ENCODE assay signal across 13 cellular contexts in genomic region chr4:147137280-147137679, GRCh38.
"Had no signal": no experiment of that assay in that cellular context is flagged by ENCODE, and none has a peak within 500 bp of the region (broad histone marks: within the 10 kb centered on the region; RNA-seq: fewer than 3 reads in every experiment).

No MANE protein-coding gene starts in this region.

- H3K4me1 Mint-ChIP-seq: activated CD4-positive, alpha-beta T cell treated with anti-CD3 and anti-CD28 coated beads, Interleukin-2, amount 10 ng/mL, durations not matched to agents 7 days and 5 days; activated naive CD8-positive, alpha-beta T cell treated with anti-CD3 and anti-CD28 coated beads, Interleukin-2, amount 50 U/mL, for 24 hours; naive thymus-derived CD8-positive, alpha-beta T cell; stimulated activated memory B cell treated with anti-CD40 and anti-IgM and Interleukin-4, amounts not matched to agents 10 μg/mL and 1 μg/mL and 100 μg/mL, for 72 hours had no signal

- H3K4me3 Mint-ChIP-seq: activated CD4-positive, alpha-beta T cell treated with anti-CD3 and anti-CD28 coated beads, Interleukin-2, amount 10 ng/mL, durations not matched to agents 7 days and 5 days; activated naive CD8-positive, alpha-beta T cell treated with anti-CD3 and anti-CD28 coated beads, Interleukin-2, amount 50 U/mL, for 24 hours; naive thymus-derived CD8-positive, alpha-beta T cell; stimulated activated memory B cell treated with anti-CD40 and anti-IgM and Interleukin-4, amounts not matched to agents 10 μg/mL and 1 μg/mL and 100 μg/mL, for 72 hours; T-helper 2 cell treated with Interferon-gamma antibody and Interleukin-4, amounts not matched to agents 5 μg/mL and 100 μg/mL, for 36 hours had no signal

- H3K36me3 ChIP-seq: prostate gland, tibial nerve had no signal

- H3K36me3 Mint-ChIP-seq: naive thymus-derived CD8-positive, alpha-beta T cell; stimulated activated memory B cell treated with anti-CD40 and anti-IgM and Interleukin-4, amounts not matched to agents 10 μg/mL and 1 μg/mL and 100 μg/mL, for 72 hours had no signal

- H3K9me3 Mint-ChIP-seq: activated CD4-positive, alpha-beta T cell treated with anti-CD3 and anti-CD28 coated beads, Interleukin-2, amount 10 ng/mL, durations not matched to agents 7 days and 5 days; activated naive CD8-positive, alpha-beta T cell treated with anti-CD3 and anti-CD28 coated beads, Interleukin-2, amount 50 U/mL, for 24 hours; naive thymus-derived CD8-positive, alpha-beta T cell; stimulated activated memory B cell treated with anti-CD40 and anti-IgM and Interleukin-4, amounts not matched to agents 10 μg/mL and 1 μg/mL and 100 μg/mL, for 72 hours; T-helper 2 cell treated with Interferon-gamma antibody and Interleukin-4, amounts not matched to agents 5 μg/mL and 100 μg/mL, for 36 hours had no signal

- ATAC-seq: activated naive CD8-positive, alpha-beta T cell treated with anti-CD3 and anti-CD28 coated beads, Interleukin-2, amount 50 U/mL, for 24 hours; naive thymus-derived CD8-positive, alpha-beta T cell had no signal

- H3K9me3 ChIP-seq: prostate gland, tibial nerve had no signal

- DNase-seq: activated CD4-positive, alpha-beta T cell treated with anti-CD3 and anti-CD28 coated beads, Interleukin-2, amount 10 ng/mL, durations not matched to agents 7 days and 5 days; activated CD8-positive, alpha-beta memory T cell treated with anti-CD3 and anti-CD28 coated beads, Interleukin-2, amount 50 U/mL, for 48 hours; activated naive CD4-positive, alpha-beta T cell treated with Interleukin-2 at 50 U/mL for 16 hours; activated naive CD8-positive, alpha-beta T cell treated with anti-CD3 and anti-CD28 coated beads, Interleukin-2, amount 50 U/mL, for 24 hours; aorta; hippocampal formation; naive thymus-derived CD8-positive, alpha-beta T cell had no signal

- FAIRE-seq: bronchial epithelial cell, endometrium had no signal

- H3K27me3 ChIP-seq: tibial nerve had no signal

- H3K4me3 ChIP-seq: prostate gland, tibial nerve had no signal

- H3K4me1 ChIP-seq: prostate gland had no signal

- H3K27ac ChIP-seq: prostate gland had no signal

- H3K27ac Mint-ChIP-seq: activated CD4-positive, alpha-beta T cell treated with anti-CD3 and anti-CD28 coated beads, Interleukin-2, amount 10 ng/mL, durations not matched to agents 7 days and 5 days; activated naive CD8-positive, alpha-beta T cell treated with anti-CD3 and anti-CD28 coated beads, Interleukin-2, amount 50 U/mL, for 24 hours; naive thymus-derived CD8-positive, alpha-beta T cell; stimulated activated memory B cell treated with anti-CD40 and anti-IgM and Interleukin-4, amounts not matched to agents 10 μg/mL and 1 μg/mL and 100 μg/mL, for 72 hours; T-helper 2 cell treated with Interferon-gamma antibody and Interleukin-4, amounts not matched to agents 5 μg/mL and 100 μg/mL, for 36 hours had no signal
